Comparison of ENCODE assay signal across 18 cellular contexts in genomic region chr11:94175545-94175944, GRCh38. TPM values are rescaled to one million over a fixed set of nuclear protein-coding genes. Genes with fewer than 3 reads are reported as not detected.
DNase-seq lines count a peak whose midpoint lies in the region; ATAC-seq and TF ChIP-seq lines count a peak whose summit lies in the region.
"Had no signal": no experiment of that assay in that cellular context is flagged by ENCODE, and none has a peak within 500 bp of the region (broad histone marks: within the 10 kb centered on the region; RNA-seq: fewer than 3 reads in every experiment).

No MANE protein-coding gene starts in this region.

- ATAC-seq in left cardiac atrium: peak; percentile 36 to 41
- ATAC-seq in Right ventricle myocardium inferior: no peak
- ATAC-seq in aorta (ENCODE audit: low FRiP score): peak; percentile 30
- ATAC-seq in activated naive CD8-positive, alpha-beta T cell treated with anti-CD3 and anti-CD28 coated beads, Interleukin-2, amount 50 U/mL, for 24 hours: no peak
- no peak for ATAC-seq in GM19463 (IDR thresholded peaks at IDR 0.05; ENCODE audit: unreplicated experiment)

- intact Hi-C loops in left cardiac atrium (cut with DNase I): no loop called here
- intact Hi-C loops in Right ventricle myocardium inferior (cut with DNase I): no loop called here
- intact Hi-C loops in aorta (cut with DNase I): no loop called here

- H3K36me3 ChIP-seq in aorta (ENCODE audit: control insufficient read depth in 1 of 2, insufficient read depth in 2 of 2, low read length in 1 of 2): peaks cover 0 to 9% of the 10 kb centered on the region in 2 donors
- H3K36me3 ChIP-seq: ovary had no signal

- no peaks in the 10 kb centered on the region for H3K4me1 ChIP-seq in aorta (ENCODE audit: control insufficient read depth in 1 of 2, insufficient read depth in 2 of 2, low read length in 2 of 2)

- 7 to 14% methylated on average over 3 of the region's 3 CpGs for WGBS in aorta, 2 donors

- H3K27me3 ChIP-seq in aorta (ENCODE audit: control insufficient read depth in 1 of 2, insufficient read depth in 2 of 2, low read length in 1 of 2): no peaks in the 10 kb centered on the region
- H3K27me3 ChIP-seq: ovary, thyroid gland had no signal

- H3K27ac Mint-ChIP-seq in activated naive CD8-positive, alpha-beta T cell treated with anti-CD3 and anti-CD28 coated beads, Interleukin-2, amount 50 U/mL, for 24 hours: no peak overlapping the region
- H3K27ac Mint-ChIP-seq: IgD-negative memory B cell had no signal

- H3K9me3 ChIP-seq in aorta (ENCODE audit: control insufficient read depth, low read length): no peaks in the 10 kb centered on the region
- H3K9me3 ChIP-seq: ovary, thyroid gland had no signal

- H3K9me3 Mint-ChIP-seq in activated naive CD8-positive, alpha-beta T cell treated with anti-CD3 and anti-CD28 coated beads, Interleukin-2, amount 50 U/mL, for 24 hours: no peaks in the 10 kb centered on the region

- TF ChIP-seq CTCF in astrocyte of the cerebellum (IDR thresholded peaks at IDR 0.05; ENCODE audit: low read depth, low read length, missing control alignments): no peak

- DNase-seq in left cardiac atrium (no peak), Right ventricle myocardium inferior (ENCODE audit: missing footprints) (no peak), astrocyte of the cerebellum (ENCODE audit: low read depth) (peak; percentile 84), foreskin melanocyte (peak; percentile 76), aorta (no peak), globus pallidus (ENCODE audit: low spot score) (no peak)
- no peak for DNase-seq in activated naive CD8-positive, alpha-beta T cell treated with anti-CD3 and anti-CD28 coated beads, Interleukin-2, amount 50 U/mL, for 24 hours
- DNase-seq: 8988T; activated CD4-positive, alpha-beta T cell treated with anti-CD3 and anti-CD28 coated beads for 4 hours; midbrain; NCI-H1105 treated with DMSO at 0.1 percent for 48 hours; NCI-H446 treated with DMSO at 0.1 percent for 48 hours; ovary; PC-9; T-helper 1 cell; thyroid gland had no signal

- H3K4me3 Mint-ChIP-seq in activated naive CD8-positive, alpha-beta T cell treated with anti-CD3 and anti-CD28 coated beads, Interleukin-2, amount 50 U/mL, for 24 hours: no peak overlapping the region
- H3K4me3 Mint-ChIP-seq: IgD-negative memory B cell had no signal

- no peaks in the 10 kb centered on the region for H3K27me3 Mint-ChIP-seq in activated naive CD8-positive, alpha-beta T cell treated with anti-CD3 and anti-CD28 coated beads, Interleukin-2, amount 50 U/mL, for 24 hours
- H3K27me3 Mint-ChIP-seq: IgD-negative memory B cell had no signal

- H3K4me3 ChIP-seq in astrocyte of the cerebellum (ENCODE audit: low read depth, low read length): no peak overlapping the region
- no peak overlapping the region for H3K4me3 ChIP-seq in aorta (ENCODE audit: low read length in 2 of 2)
- H3K4me3 ChIP-seq: ovary, PC-9, thyroid gland had no signal

- no peak overlapping the region for H3K27ac ChIP-seq in aorta (ENCODE audit: low read depth in 1 of 2, low read length in 2 of 2)
- H3K27ac ChIP-seq: ovary, PC-9, thyroid gland had no signal

- in situ Hi-C loops in astrocyte of the cerebellum (cut with HindIII; ENCODE audit: low sequenced_read_pairs): no loop called here

- H3K4me1 Mint-ChIP-seq in activated naive CD8-positive, alpha-beta T cell treated with anti-CD3 and anti-CD28 coated beads, Interleukin-2, amount 50 U/mL, for 24 hours: peaks cover 14% of the 10 kb centered on the region

- H3K36me3 Mint-ChIP-seq in activated naive CD8-positive, alpha-beta T cell treated with anti-CD3 and anti-CD28 coated beads, Interleukin-2, amount 50 U/mL, for 24 hours (ENCODE audit: low read depth): peaks cover 35% of the 10 kb centered on the region

RNA-seq across cellular contexts. Expression of gene PANX1, which starts 46.9 kb away (rescaled TPM):
- total RNA-seq in left cardiac atrium (10 to 100 TPM in 1 of 2 donors, 1 to 10 TPM in 1; 8.8 to 16.2 TPM), Right ventricle myocardium inferior (27.2 TPM), aorta (10 to 100 TPM; 25.5 to 29.3 TPM)
- polyA plus RNA-seq in aorta: 1 to 10 TPM; 7.0 to 8.1 TPM

Comparison
In these comparisons a context has a peak if more than half of its experiments do, and no peak if none do; other contexts are left out.
1. ATAC-seq: peak in left cardiac atrium (2 of 2) and aorta (single experiment); none in Right ventricle myocardium inferior (single experiment), activated naive CD8-positive, alpha-beta T cell treated with anti-CD3 and anti-CD28 coated beads, Interleukin-2, amount 50 U/mL, for 24 hours (single experiment) and GM19463 (single experiment).
2. DNase-seq: peak in astrocyte of the cerebellum (single experiment) and foreskin melanocyte (single experiment); none in left cardiac atrium (single experiment), Right ventricle myocardium inferior (single experiment), aorta (0 of 2), activated naive CD8-positive, alpha-beta T cell treated with anti-CD3 and anti-CD28 coated beads, Interleukin-2, amount 50 U/mL, for 24 hours (single experiment) and globus pallidus (single experiment).